ENCODE assay signal across 8 cellular contexts in genomic region chr19:35000647-35001501, GRCh38. TPM values are rescaled to one million over a fixed set of nuclear protein-coding genes. Genes with fewer than 3 reads are reported as not detected.
DNase-seq lines count a peak whose midpoint lies in the region; ATAC-seq, FAIRE-seq and TF ChIP-seq lines count a peak whose summit lies in the region.

No MANE protein-coding gene starts in this region.

- no peaks in the 10 kb centered on the region for H3K27me3 ChIP-seq in K562 (ENCODE audit: control insufficient read depth in 2 of 2, insufficient read depth in 2 of 2, low read length in 2 of 2)

- H3K27me3 Mint-ChIP-seq in IgD-negative memory B cell (no peaks in the 10 kb centered on the region), T-helper 17 cell (no peaks in the 10 kb centered on the region)

- H3K36me3 ChIP-seq in K562 (ENCODE audit: control insufficient read depth, insufficient read depth, low read length), result peaks cover 37% of the 10 kb centered on the region; the same call in 2 of the 3 replicates

- H3K9ac ChIP-seq in K562 (ENCODE audit: insufficient read depth in 1 of 2, low read depth in 2 of 2, low read length in 2 of 2), result peak overlapping the region; percentile 70 to 95

- peaks cover 6% of the 10 kb centered on the region for H4K20me1 ChIP-seq in K562 (replicated peaks; ENCODE audit: control insufficient read depth, insufficient read depth, low read length)

- peak overlapping the region; percentile 80 for H3K27ac ChIP-seq in K562 (ENCODE audit: extremely low read depth, low read depth, low read length)

- FAIRE-seq in K562 (lab: Jason Lieb, UNC) (peak; percentile 84), D721Med (lab: Jason Lieb, UNC) (no peak)

- TF ChIP-seq RAD21 in K562 (CRISPR knock-in tag; conservative IDR thresholded peaks at IDR 0.05 in 1 of 2, IDR thresholded peaks at IDR 0.05 in 1 of 2), result no peak

- CTCF ChIA-PET in K562 (lab: Yijun Ruan, JAX; ENCODE audit: low intra/inter-chr PET ratio), result no interaction called here

- H3K9me3 Mint-ChIP-seq in IgD-negative memory B cell, result no peaks in the 10 kb centered on the region

- peak; percentile 53 for DNase-seq in GM10266 (ENCODE audit: extremely low spot score)
- peak in 1 of 3 donors; percentile 49 for DNase-seq in T-helper 17 cell
- DNase-seq in K562 (ENCODE audit: extremely low read depth in 1 of 4, low spot score in 3 of 4), result peak; percentile 45 to 82 (median 74)
- peak; percentile 10 for DNase-seq in inferior parietal cortex (ENCODE audit: extremely low spot score)
- DNase-seq in stimulated activated CD4-positive, alpha-beta T cell treated with anti-CD3 and anti-CD28 coated beads, Interleukin-15, amount 100 ng/mL, for 24 hours, result peak; percentile 76
- no peak for DNase-seq in D721Med (ENCODE audit: insufficient read length, low spot score)

- WGBS in K562 (ENCODE audit: insufficient coverage, low coverage, missing lambda C conversion rate), result under 1% methylated on average over 21 of the region's 46 CpGs

- in situ Hi-C loops in K562 (cut with MboI), result no loop called here

- H3K9me1 ChIP-seq in K562 (ENCODE audit: control insufficient read depth, insufficient read depth, low read length), result no peaks in the 10 kb centered on the region

- peaks cover 59% of the 10 kb centered on the region for H3K79me2 ChIP-seq in K562 (ENCODE audit: control insufficient read depth, insufficient read depth, low read length)

- H3K4me3 Mint-ChIP-seq in IgD-negative memory B cell (peak overlapping the region; percentile 88 to 95 (median 95)), T-helper 17 cell (peak overlapping the region; percentile 100)

- H3K4me1 Mint-ChIP-seq in IgD-negative memory B cell (peaks cover 35 to 40% (median 38%) of the 10 kb centered on the region in 3 donors), T-helper 17 cell (peaks cover 58% of the 10 kb centered on the region)

- POLR2A ChIA-PET in K562 (lab: Yijun Ruan, JAX), result interaction anchor here (0.6 to 2.2 kb wide), 6 partner anchors 14 to 441 kb away, joined by 3 to 5 read pairs (median 3); no protein-coding TSS in a partner anchor

- H3K4me3 ChIP-seq in K562, result peak overlapping the region; percentile 77

- peak overlapping the region; percentile 93 for H3K4me2 ChIP-seq in K562 (ENCODE audit: insufficient read depth, low read length)

- H3K9me3 ChIP-seq in T-helper 17 cell (ENCODE audit: control insufficient read depth, low read length, poor library complexity, severe bottlenecking), result no peaks in the 10 kb centered on the region
- no peaks in the 10 kb centered on the region for H3K9me3 ChIP-seq in K562 (replicated peaks; ENCODE audit: control insufficient read depth, insufficient read depth, low read depth, low read length)

- 0 out of 2 replicates have a peak overlapping the region, but pooled peaks have one; percentile 7 for H2AFZ ChIP-seq in K562 (ENCODE audit: low read depth, low read length)

- H3K27ac Mint-ChIP-seq in IgD-negative memory B cell (peak overlapping the region; percentile 20 to 90 (median 88)), T-helper 17 cell (peak overlapping the region; percentile 99)

- peaks cover 27 to 54% of the 10 kb centered on the region in 2 experiments for H3K4me1 ChIP-seq in K562 (replicated peaks in 1 of 2; ENCODE audit: control insufficient read depth in 2 of 2, insufficient read depth in 2 of 2, low read length in 2 of 2)

- TF ChIP-seq CTCF in GM10266 (IDR thresholded peaks at IDR 0.05; ENCODE audit: control insufficient read depth, insufficient read depth, low read depth, missing control alignments) (no peak), K562 (IDR thresholded peaks at IDR 0.05 in 2 of 3, conservative IDR thresholded peaks at IDR 0.05 in 1 of 3; ENCODE audit: insufficient read depth in 2 of 3, low read depth in 1 of 3, low read length in 3 of 3) (no peak), D721Med (IDR thresholded peaks at IDR 0.05; ENCODE audit: insufficient read depth, missing control alignments) (no peak)

- ATAC-seq in T-helper 17 cell, result peak; percentile 64
- peak; percentile 16 for ATAC-seq in K562
- ATAC-seq in HG03139 (IDR thresholded peaks at IDR 0.05; ENCODE audit: unreplicated experiment), result no peak

- H3K36me3 Mint-ChIP-seq in IgD-negative memory B cell, result no peaks in the 10 kb centered on the region
- H3K36me3 Mint-ChIP-seq in T-helper 17 cell (ENCODE audit: low read depth), result peaks cover 9% of the 10 kb centered on the region

- peak; percentile 41; the same call in 1 of the 2 replicates for TF ChIP-seq POLR2A in K562 (conservative IDR thresholded peaks at IDR 0.05)

- TSS peak; percentile 46 for BruUV-seq in K562 (replicated peaks; lab: Mats Ljungman, UMichigan)

- intact Hi-C loops in K562 (cut with micrococcal nuclease), result loop anchor here (1.0 kb wide), 1 partner anchor 28 kb away; no protein-coding TSS in a partner anchor

- TF ChIP-seq EP300 in K562 (IDR thresholded peaks at IDR 0.05; ENCODE audit: low read length), result no peak

RNA-seq across cellular contexts. Expression of gene GRAMD1A, which starts 0.8 kb away (rescaled TPM):
- polyA plus RNA-seq in IgD-negative memory B cell, result 18.1 TPM
- 100 to 1,000 TPM; 153 to 162 TPM for total RNA-seq in T-helper 17 cell
- total RNA-seq in K562 (2011; cell fraction: chromatin; rRNA removed; ENCODE audit: low replicate concordance), result 167 and 288 TPM in 2 replicates
- total RNA-seq in K562 (2011; cell fraction: nucleolus; rRNA removed), result 130 and 133 TPM in 2 replicates
- 132 and 192 TPM in 2 replicates for total RNA-seq in K562 (2011; cell fraction: nucleoplasm; rRNA removed)
- 41.8 and 47.0 TPM in 2 replicates for total RNA-seq in K562 (2014; rRNA removed)
- 13.9 and 16.4 TPM in 2 replicates for total RNA-seq in K562 (2014; rRNA removed; fragmentation: Illumina TruSeq; extraction: Trizol)
- 19.4 and 20.5 TPM in 2 replicates for total RNA-seq in K562 (2015; rRNA removed; fragmentation: Illumina TruSeq; extraction: Trizol)
- 58.7 and 62.5 TPM in 2 replicates for total RNA-seq in K562 (2021)
- polyA plus RNA-seq in K562 (2011; rRNA removed), result 39.4 and 54.3 TPM in 2 replicates
- 51.1 and 57.8 TPM in 2 replicates for polyA plus RNA-seq in K562 (2011; cell fraction: cytosol; rRNA removed)
- 131 and 183 TPM in 2 replicates for polyA plus RNA-seq in K562 (2011; cell fraction: nucleus; rRNA removed)
- polyA plus RNA-seq in K562 (2012), result 35.7 and 68.6 TPM in 2 replicates
- polyA plus RNA-seq in K562 (2014; fragmentation: Illumina TruSeq; extraction: Trizol), result 38.5 and 54.1 TPM in 2 replicates
- 1 to 10 TPM; 1.4 to 1.7 TPM for polyA plus RNA-seq in K562 (2014; fragmentation: Nextera tagmentation; extraction: Ambion mirVana)
- polyA plus RNA-seq in K562 (2014; rRNA removed), result 61.7 and 63.8 TPM in 2 replicates
- 41.4 and 44.4 TPM in 2 replicates for polyA minus RNA-seq in K562 (2011; rRNA and poly(A)+ RNA removed)
- 39.7 and 39.8 TPM in 2 replicates for polyA minus RNA-seq in K562 (2011; cell fraction: cytosol; rRNA and poly(A)+ RNA removed)
- polyA minus RNA-seq in K562 (2011; cell fraction: nucleus; rRNA and poly(A)+ RNA removed), result 31.2 and 45.4 TPM in 2 replicates

RNA-seq across cellular contexts. Expression of gene SCN1B, which starts 29.4 kb away (rescaled TPM):
- polyA plus RNA-seq in IgD-negative memory B cell (not detected), K562 (2011; rRNA removed) (2.5 and 4.2 TPM in 2 replicates), K562 (2014; fragmentation: Illumina TruSeq; extraction: Trizol) (0.79 and 1.0 TPM in 2 replicates), K562 (2014; fragmentation: Nextera tagmentation; extraction: Ambion mirVana) (under 1 TPM; 0.03 to 0.06 TPM), K562 (2014; rRNA removed) (1.2 and 2.1 TPM in 2 replicates)
- total RNA-seq in T-helper 17 cell (1 to 10 TPM; 1.9 to 6.2 TPM), K562 (2014; rRNA removed) (0.91 and 1.6 TPM in 2 replicates), K562 (2014; rRNA removed; fragmentation: Illumina TruSeq; extraction: Trizol) (0.51 and 0.80 TPM in 2 replicates), K562 (2015; rRNA removed; fragmentation: Illumina TruSeq; extraction: Trizol) (0.91 and 1.2 TPM in 2 replicates), K562 (2021) (1.8 TPM in 2 replicates)
- total RNA-seq in K562 (2011; cell fraction: chromatin; rRNA removed; ENCODE audit: low replicate concordance), result 6.3 and 14.6 TPM in 2 replicates
- 7.7 and 7.9 TPM in 2 replicates for total RNA-seq in K562 (2011; cell fraction: nucleolus; rRNA removed)
- total RNA-seq in K562 (2011; cell fraction: nucleoplasm; rRNA removed), result 8.3 and 13.4 TPM in 2 replicates
- polyA plus RNA-seq in K562 (2011; cell fraction: cytosol; rRNA removed), result 2.3 and 2.6 TPM in 2 replicates
- polyA plus RNA-seq in K562 (2011; cell fraction: nucleus; rRNA removed), result 9.1 and 10.0 TPM in 2 replicates
- polyA plus RNA-seq in K562 (2012), result 1.4 and 3.7 TPM in 2 replicates
- polyA minus RNA-seq in K562 (2011; rRNA and poly(A)+ RNA removed), result 1.1 and 2.6 TPM in 2 replicates
- polyA minus RNA-seq in K562 (2011; cell fraction: cytosol; rRNA and poly(A)+ RNA removed), result 1.2 and 1.5 TPM in 2 replicates
- polyA minus RNA-seq in K562 (2011; cell fraction: nucleus; rRNA and poly(A)+ RNA removed), result 1.6 and 2.2 TPM in 2 replicates

RNA-seq across cellular contexts. Expression of gene ZNF792, which starts 36.8 kb away (rescaled TPM):
- polyA plus RNA-seq in IgD-negative memory B cell (8.9 TPM), K562 (2011; rRNA removed) (9.6 and 12.0 TPM in 2 replicates), K562 (2014; fragmentation: Illumina TruSeq; extraction: Trizol) (9.9 and 10.2 TPM in 2 replicates), K562 (2014; fragmentation: Nextera tagmentation; extraction: Ambion mirVana) (1 to 10 TPM; 3.3 to 3.5 TPM), K562 (2014; rRNA removed) (7.0 and 7.9 TPM in 2 replicates)
- total RNA-seq in T-helper 17 cell (10 to 100 TPM; 15.1 to 15.5 TPM), K562 (2014; rRNA removed) (14.5 and 14.6 TPM in 2 replicates), K562 (2014; rRNA removed; fragmentation: Illumina TruSeq; extraction: Trizol) (15.8 and 17.7 TPM in 2 replicates), K562 (2015; rRNA removed; fragmentation: Illumina TruSeq; extraction: Trizol) (10.0 and 10.4 TPM in 2 replicates), K562 (2021) (15.5 and 16.5 TPM in 2 replicates)
- total RNA-seq in K562 (2011; cell fraction: chromatin; rRNA removed; ENCODE audit: low replicate concordance), result 49.4 and 86.2 TPM in 2 replicates
- 38.2 and 47.9 TPM in 2 replicates for total RNA-seq in K562 (2011; cell fraction: nucleolus; rRNA removed)
- total RNA-seq in K562 (2011; cell fraction: nucleoplasm; rRNA removed), result 33.4 and 39.9 TPM in 2 replicates
- polyA plus RNA-seq in K562 (2011; cell fraction: cytosol; rRNA removed), result 6.8 and 6.9 TPM in 2 replicates
- 17.3 and 18.8 TPM in 2 replicates for polyA plus RNA-seq in K562 (2011; cell fraction: nucleus; rRNA removed)
- polyA plus RNA-seq in K562 (2012), result 7.3 and 9.8 TPM in 2 replicates
- 37.5 and 38.9 TPM in 2 replicates for polyA minus RNA-seq in K562 (2011; rRNA and poly(A)+ RNA removed)
- polyA minus RNA-seq in K562 (2011; cell fraction: cytosol; rRNA and poly(A)+ RNA removed), result 9.4 and 17.3 TPM in 2 replicates
- 32.0 and 50.6 TPM in 2 replicates for polyA minus RNA-seq in K562 (2011; cell fraction: nucleus; rRNA and poly(A)+ RNA removed)

RNA-seq across cellular contexts. Expression of gene HPN, which starts 40.6 kb away (rescaled TPM):
- not detected for polyA plus RNA-seq in IgD-negative memory B cell
- total RNA-seq in T-helper 17 cell, result under 1 TPM in 1 of 2 donors, not detected in 1; 0.89 TPM
- 0.30 and 0.74 TPM in 2 replicates for total RNA-seq in K562 (2011; cell fraction: chromatin; rRNA removed; ENCODE audit: low replicate concordance)
- 0.26 and 0.67 TPM in 2 replicates for total RNA-seq in K562 (2011; cell fraction: nucleolus; rRNA removed)
- total RNA-seq in K562 (2011; cell fraction: nucleoplasm; rRNA removed), result 0.59 and 0.99 TPM in 2 replicates
- total RNA-seq in K562 (2014; rRNA removed), result not detected in 2 replicates
- total RNA-seq in K562 (2014; rRNA removed; fragmentation: Illumina TruSeq; extraction: Trizol), result not detected in 2 replicates
- total RNA-seq in K562 (2015; rRNA removed; fragmentation: Illumina TruSeq; extraction: Trizol), result 0.15 TPM in 1 of 2 replicates, not detected in the other
- total RNA-seq in K562 (2021), result 0.20 and 0.36 TPM in 2 replicates
- polyA plus RNA-seq in K562 (2011; rRNA removed), result 0.10 and 0.11 TPM in 2 replicates
- 0.09 and 0.12 TPM in 2 replicates for polyA plus RNA-seq in K562 (2011; cell fraction: cytosol; rRNA removed)
- 0.63 and 1.3 TPM in 2 replicates for polyA plus RNA-seq in K562 (2011; cell fraction: nucleus; rRNA removed)
- polyA plus RNA-seq in K562 (2012), result 0.10 and 1.7 TPM in 2 replicates
- polyA plus RNA-seq in K562 (2014; fragmentation: Illumina TruSeq; extraction: Trizol), result not detected in 2 replicates
- not detected for polyA plus RNA-seq in K562 (2014; fragmentation: Nextera tagmentation; extraction: Ambion mirVana)
- not detected in 2 replicates for polyA plus RNA-seq in K562 (2014; rRNA removed)
- not detected in 2 replicates for polyA minus RNA-seq in K562 (2011; rRNA and poly(A)+ RNA removed)
- not detected in 2 replicates for polyA minus RNA-seq in K562 (2011; cell fraction: cytosol; rRNA and poly(A)+ RNA removed)
- polyA minus RNA-seq in K562 (2011; cell fraction: nucleus; rRNA and poly(A)+ RNA removed), result 0.27 and 0.56 TPM in 2 replicates
